In genomic region chr15:85041230-85041629, GRCh38 we compare ENCODE assay signal across 15 cellular contexts. TPM values are rescaled to one million over a fixed set of nuclear protein-coding genes. Genes with fewer than 3 reads are reported as not detected.
DNase-seq lines count a peak whose midpoint lies in the region; ATAC-seq and TF ChIP-seq lines count a peak whose summit lies in the region.
"Had no signal": no experiment of that assay in that cellular context is flagged by ENCODE, and none has a peak within 500 bp of the region (broad histone marks: within the 10 kb centered on the region; RNA-seq: fewer than 3 reads in every experiment).

No MANE protein-coding gene starts in this region.

- H3K9me3 Mint-ChIP-seq in T-helper 2 cell treated with Interferon-gamma antibody and Interleukin-4, amounts not matched to agents 5 μg/mL and 100 μg/mL, for 36 hours: no peaks in the 10 kb centered on the region
- H3K9me3 Mint-ChIP-seq: CD14-positive monocyte; CD8-positive, alpha-beta T cell; H9 had no signal

- no peak for TF ChIP-seq CTCF in GM20000 (IDR thresholded peaks at IDR 0.05; ENCODE audit: extremely low read depth, missing control alignments)

- ATAC-seq in esophagus mucosa: no peak
- ATAC-seq: CD8-positive, alpha-beta T cell; HepG2 had no signal

- no peaks in the 10 kb centered on the region for H3K36me3 Mint-ChIP-seq in T-helper 2 cell treated with Interferon-gamma antibody and Interleukin-4, amounts not matched to agents 5 μg/mL and 100 μg/mL, for 36 hours (ENCODE audit: low read depth)
- H3K36me3 Mint-ChIP-seq: CD14-positive monocyte; CD8-positive, alpha-beta T cell had no signal

- DNase-seq in NCI-H82 (lab: John Stamatoyannopoulos, UW) (peak; percentile 17), NCI-H82 treated with DMSO at 0.1 percent for 48 hours (lab: John Stamatoyannopoulos, UW; ENCODE audit: unreplicated experiment) (no peak), globus pallidus (ENCODE audit: low spot score) (peak; percentile 70), superior temporal gyrus (ENCODE audit: extremely low spot score) (peak; percentile 64), GM20000 (ENCODE audit: low spot score) (no peak)
- no peak for DNase-seq in T-helper 2 cell treated with Interferon-gamma antibody and Interleukin-4, amounts not matched to agents 5 μg/mL and 100 μg/mL, for 36 hours (ENCODE audit: low spot score)
- DNase-seq: Calu3; CD8-positive, alpha-beta T cell; DMS79 treated with DMSO at 0.1 percent for 48 hours; GF-D8; GOT3; H9 had no signal

- no peak overlapping the region for H3K4me3 Mint-ChIP-seq in T-helper 2 cell treated with Interferon-gamma antibody and Interleukin-4, amounts not matched to agents 5 μg/mL and 100 μg/mL, for 36 hours
- H3K4me3 Mint-ChIP-seq: CD14-positive monocyte; CD8-positive, alpha-beta T cell; H9 had no signal

- H3K27me3 Mint-ChIP-seq in T-helper 2 cell treated with Interferon-gamma antibody and Interleukin-4, amounts not matched to agents 5 μg/mL and 100 μg/mL, for 36 hours (ENCODE audit: low read depth): no peaks in the 10 kb centered on the region

- H3K4me1 Mint-ChIP-seq in T-helper 2 cell treated with Interferon-gamma antibody and Interleukin-4, amounts not matched to agents 5 μg/mL and 100 μg/mL, for 36 hours (ENCODE audit: low read depth): peaks cover 12% of the 10 kb centered on the region

- H3K27ac Mint-ChIP-seq in T-helper 2 cell treated with Interferon-gamma antibody and Interleukin-4, amounts not matched to agents 5 μg/mL and 100 μg/mL, for 36 hours: no peak overlapping the region
- H3K27ac Mint-ChIP-seq: CD8-positive, alpha-beta T cell had no signal

RNA-seq across cellular contexts. Expression of gene PDE8A, which starts 59.6 kb away (rescaled TPM):
- total RNA-seq in esophagus mucosa: 12.4 TPM

Comparison
In these comparisons a context has a peak if more than half of its experiments do, and no peak if none do; other contexts are left out.
1. DNase-seq: peak in NCI-H82 (single experiment), globus pallidus (single experiment) and superior temporal gyrus (single experiment); none in NCI-H82 treated with DMSO at 0.1 percent for 48 hours (single experiment), GM20000 (single experiment) and T-helper 2 cell treated with Interferon-gamma antibody and Interleukin-4, amounts not matched to agents 5 μg/mL and 100 μg/mL, for 36 hours (single experiment).